10 cellular contexts compared by ENCODE assay signal in genomic region chr11:765802-766091, GRCh38. TPM values are rescaled to one million over a fixed set of nuclear protein-coding genes. Genes with fewer than 3 reads are reported as not detected.
"Had no signal": no experiment of that assay in that cellular context is flagged by ENCODE, and none has a peak within 500 bp of the region (broad histone marks: within the 10 kb centered on the region; RNA-seq: fewer than 3 reads in every experiment).

No MANE protein-coding gene starts in this region.

- H3K27ac ChIP-seq: ascending aorta, hepatocyte, left ventricle myocardium inferior, thyroid gland had no signal

- H3K4me1 Mint-ChIP-seq: nephron had no signal

- H3K79me2 ChIP-seq: hepatocyte had no signal

- H3K4me2 ChIP-seq: hepatocyte had no signal

- H3K9me3 Mint-ChIP-seq: activated B cell treated with CpG ODN at 0.5 μM for 24 hours; nephron; T-helper 2 cell treated with Interferon-gamma antibody and Interleukin-4, amounts not matched to agents 5 μg/mL and 100 μg/mL, for 36 hours had no signal

- ATAC-seq: esophagus mucosa had no signal

- H3K4me3 Mint-ChIP-seq: activated B cell treated with CpG ODN at 0.5 μM for 24 hours; nephron; T-helper 2 cell treated with Interferon-gamma antibody and Interleukin-4, amounts not matched to agents 5 μg/mL and 100 μg/mL, for 36 hours had no signal

- H3K9me3 ChIP-seq: ascending aorta, left ventricle myocardium inferior, thyroid gland had no signal

- H2AFZ ChIP-seq: hepatocyte had no signal

- H3K27ac Mint-ChIP-seq: activated B cell treated with CpG ODN at 0.5 μM for 24 hours; nephron; T-helper 2 cell treated with Interferon-gamma antibody and Interleukin-4, amounts not matched to agents 5 μg/mL and 100 μg/mL, for 36 hours had no signal

- H3K4me1 ChIP-seq: ascending aorta, left ventricle myocardium inferior, thyroid gland had no signal

- H3K27me3 Mint-ChIP-seq: activated B cell treated with CpG ODN at 0.5 μM for 24 hours had no signal

- H3K4me3 ChIP-seq: ascending aorta, hepatocyte, left ventricle myocardium inferior, thyroid gland had no signal

- H3K27me3 ChIP-seq: ascending aorta, hepatocyte, thyroid gland had no signal

RNA-seq across cellular contexts. Expression of gene CEND1, which starts 24.1 kb away (rescaled TPM):
- total RNA-seq: ascending aorta, bronchial epithelial cell, esophagus mucosa, hepatocyte, left ventricle myocardium inferior, omental fat pad had no signal
- polyA plus RNA-seq: hepatocyte had no signal
